ENCODE assay signal across 8 cellular contexts in genomic region chr16:81431554-81432353, GRCh38. TPM values are rescaled to one million over a fixed set of nuclear protein-coding genes. Genes with fewer than 3 reads are reported as not detected.
DNase-seq lines count a peak whose midpoint lies in the region; ATAC-seq and TF ChIP-seq lines count a peak whose summit lies in the region.

No MANE protein-coding gene starts in this region.

- no peak for TF ChIP-seq EP300 in ovary (IDR thresholded peaks at IDR 0.05)

- no peaks in the 10 kb centered on the region for H3K36me3 ChIP-seq in BLaER1 treated with 17β-estradiol and CSF1 and Interleukin-3, amounts not matched to agents 10 nM and 100 nM
- H3K36me3 ChIP-seq in adrenal gland (replicated peaks in 1 of 2) = no peaks in the 10 kb centered on the region
- H3K36me3 ChIP-seq in mesenchymal stem cell (ENCODE audit: control insufficient read depth in 1 of 2, insufficient read depth in 2 of 2, low read depth in 1 of 2, low read length in 2 of 2) = no peaks in the 10 kb centered on the region
- H3K36me3 ChIP-seq in ovary = no peaks in the 10 kb centered on the region

- no peak for ATAC-seq in HG02981 (IDR thresholded peaks at IDR 0.05; ENCODE audit: unreplicated experiment)

- H3K9ac ChIP-seq in BLaER1 treated with 17β-estradiol and CSF1 and Interleukin-3, amounts not matched to agents 10 nM and 100 nM = peak overlapping the region in 1 of 11 experiments; percentile 21; a peak in 2 of 22 replicates
- H3K9ac ChIP-seq in mesenchymal stem cell (ENCODE audit: low read length) = peak overlapping the region; percentile 88

- no peak overlapping the region for H3K4ac ChIP-seq in mesenchymal stem cell (ENCODE audit: low read depth in 1 of 2, low read length in 2 of 2)

- no peaks in the 10 kb centered on the region for H3K79me1 ChIP-seq in mesenchymal stem cell (replicated peaks; ENCODE audit: low read length, poor library complexity, severe bottlenecking)

- H4K20me1 ChIP-seq in BLaER1 treated with 17β-estradiol and CSF1 and Interleukin-3, amounts not matched to agents 10 nM and 100 nM = no peaks in the 10 kb centered on the region

- peak overlapping the region; percentile 53 to 88 (median 73) for H3K4me2 ChIP-seq in BLaER1 treated with 17β-estradiol and CSF1 and Interleukin-3, amounts not matched to agents 10 nM and 100 nM
- H3K4me2 ChIP-seq in mesenchymal stem cell (ENCODE audit: low read length, poor library complexity, severe bottlenecking) = no peak overlapping the region

- H3K14ac ChIP-seq in mesenchymal stem cell (ENCODE audit: low read length in 2 of 2) = no peak overlapping the region

- no peak overlapping the region for H2AK5ac ChIP-seq in mesenchymal stem cell (ENCODE audit: low read length, severe bottlenecking)

- no peak overlapping the region for H3K18ac ChIP-seq in mesenchymal stem cell (ENCODE audit: low read depth in 1 of 2, low read length in 2 of 2)

- no peak overlapping the region for H2BK120ac ChIP-seq in mesenchymal stem cell (ENCODE audit: low read depth, low read length)

- peaks cover 0 to 5% (median 0%) of the 10 kb centered on the region in 11 experiments; a peak in 3 of 22 replicates for H3K9me3 ChIP-seq in BLaER1 treated with 17β-estradiol and CSF1 and Interleukin-3, amounts not matched to agents 10 nM and 100 nM (replicated peaks in 1 of 11)
- H3K9me3 ChIP-seq in adrenal gland (replicated peaks in 1 of 3) (no peaks in the 10 kb centered on the region), mesenchymal stem cell (ENCODE audit: control insufficient read depth, low read length) (no peaks in the 10 kb centered on the region), ovary (no peaks in the 10 kb centered on the region)

- TF ChIP-seq POLR2A in adrenal gland (IDR thresholded peaks at IDR 0.05) (no peak), ovary (IDR thresholded peaks at IDR 0.05) (no peak)

- H2AFZ ChIP-seq in mesenchymal stem cell (ENCODE audit: low read depth, low read length) = no peak overlapping the region

- H3K27me3 ChIP-seq in BLaER1 treated with 17β-estradiol and CSF1 and Interleukin-3, amounts not matched to agents 10 nM and 100 nM = no peaks in the 10 kb centered on the region
- no peaks in the 10 kb centered on the region for H3K27me3 ChIP-seq in adrenal gland
- H3K27me3 ChIP-seq in mesenchymal stem cell (ENCODE audit: control insufficient read depth in 1 of 2, insufficient read depth in 1 of 2, low read length in 2 of 2) = no peaks in the 10 kb centered on the region
- H3K27me3 ChIP-seq in ovary = no peaks in the 10 kb centered on the region

- peak; percentile 76 for DNase-seq in Kasumi-1 (lab: John Stamatoyannopoulos, UW)
- DNase-seq in adrenal gland = peak in 6 of 7 donors; percentile 51 to 74 (median 62)
- DNase-seq in mesenchymal stem cell = peak; percentile 26
- no peak for DNase-seq in ovary
- DNase-seq in stimulated activated naive CD4-positive, alpha-beta T cell treated with Interleukin-2 at 50 U/mL for 16 hours (lab: John Stamatoyannopoulos, UW) = no peak
- no peak for DNase-seq in DMS 273 treated with DMSO at 0.1 percent for 48 hours (lab: John Stamatoyannopoulos, UW)

- H3K4me3 ChIP-seq in BLaER1 treated with 17β-estradiol and CSF1 and Interleukin-3, amounts not matched to agents 10 nM and 100 nM = no peak overlapping the region
- H3K4me3 ChIP-seq in adrenal gland (no peak overlapping the region), mesenchymal stem cell (ENCODE audit: insufficient read depth in 1 of 2, low read depth in 1 of 2, low read length in 2 of 2) (peak overlapping the region in 1 of 2 experiments; percentile 41), ovary (no peak overlapping the region)

- intact Hi-C loops in adrenal gland (cut with DNase I) = no loop called here
- intact Hi-C loops in ovary (cut with DNase I) = no loop called here

- TF ChIP-seq CTCF in adrenal gland (IDR thresholded peaks at IDR 0.05) (no peak), ovary (IDR thresholded peaks at IDR 0.05) (no peak)

- no peak overlapping the region for H2BK12ac ChIP-seq in mesenchymal stem cell (ENCODE audit: low read length in 2 of 2)

- no peak overlapping the region for H2BK5ac ChIP-seq in mesenchymal stem cell (ENCODE audit: low read depth, low read length, poor library complexity, severe bottlenecking)

- H4K91ac ChIP-seq in mesenchymal stem cell (ENCODE audit: low read length) = no peak overlapping the region

- H2BK15ac ChIP-seq in mesenchymal stem cell (ENCODE audit: low read depth, poor library complexity, severe bottlenecking) = no peak overlapping the region

- peak overlapping the region in 9 of 11 experiments; percentile 35 to 78 (median 61); a peak in 13 of 22 replicates for H3K27ac ChIP-seq in BLaER1 treated with 17β-estradiol and CSF1 and Interleukin-3, amounts not matched to agents 10 nM and 100 nM
- H3K27ac ChIP-seq in adrenal gland = peak overlapping the region in 2 of 5 donors; percentile 56 to 71
- no peak overlapping the region for H3K27ac ChIP-seq in mesenchymal stem cell (ENCODE audit: low read length, poor library complexity, severe bottlenecking)
- H3K27ac ChIP-seq in ovary = no peak overlapping the region

- 68 to 75% (median 70%) methylated on average over 15 to 23 of the region's 23 CpGs for WGBS in adrenal gland, 4 donors
- 87% methylated on average over 23 of the region's 23 CpGs for WGBS in mesenchymal stem cell
- 85 to 89% (median 87%) methylated on average over 23 of the region's 23 CpGs for WGBS in ovary, 3 donors

- H3K23ac ChIP-seq in mesenchymal stem cell (ENCODE audit: low read length in 2 of 2) = no peak overlapping the region

- H3K4me1 ChIP-seq in BLaER1 treated with 17β-estradiol and CSF1 and Interleukin-3, amounts not matched to agents 10 nM and 100 nM = peaks cover 34 to 47% (median 43%) of the 10 kb centered on the region in 10 experiments
- peaks cover 6 to 13% of the 10 kb centered on the region in 2 donors for H3K4me1 ChIP-seq in adrenal gland (replicated peaks in 1 of 2)
- peaks cover 7% of the 10 kb centered on the region for H3K4me1 ChIP-seq in mesenchymal stem cell (ENCODE audit: control insufficient read depth, insufficient read depth, low read depth, low read length)
- no peaks in the 10 kb centered on the region for H3K4me1 ChIP-seq in ovary (ENCODE audit: insufficient read depth)

- H4K8ac ChIP-seq in mesenchymal stem cell (ENCODE audit: low read length) = no peak overlapping the region

RNA-seq across cellular contexts. Expression of gene CMIP, which starts 12.9 kb away (rescaled TPM):
- total RNA-seq in adrenal gland (10 to 100 TPM; 34.3 to 87.9 (median 54.9) TPM), ovary (10 to 100 TPM; 19.4 to 68.2 (median 38.7) TPM)
- polyA plus RNA-seq in adrenal gland (10 to 100 TPM; 10.9 to 49.0 (median 17.4) TPM), ovary (10 to 100 TPM; 28.6 to 37.8 TPM)
- 34.5 TPM for polyA plus RNA-seq in mesenchymal stem cell (2013, experiment 1 of 2)
- polyA plus RNA-seq in mesenchymal stem cell (2013, experiment 2 of 2) = 34.1 TPM

Comparison
In these comparisons a context has a peak if more than half of its experiments do, and no peak if none do; other contexts are left out.
1. H3K27ac ChIP-seq: peak in BLaER1 treated with 17β-estradiol and CSF1 and Interleukin-3, amounts not matched to agents 10 nM and 100 nM (9 of 11); none in mesenchymal stem cell (single experiment) and ovary (0 of 2).
2. DNase-seq: peak in Kasumi-1 (2 of 2), adrenal gland (6 of 7) and mesenchymal stem cell (single experiment); none in ovary (0 of 5), stimulated activated naive CD4-positive, alpha-beta T cell treated with Interleukin-2 at 50 U/mL for 16 hours (single experiment) and DMS 273 treated with DMSO at 0.1 percent for 48 hours (single experiment).